Comparison of ENCODE assay signal across 3 cellular contexts in genomic region chr13:49612042-49612441, GRCh38. TPM values are rescaled to one million over a fixed set of nuclear protein-coding genes. Genes with fewer than 3 reads are reported as not detected.
"Had no signal": no experiment of that assay in that cellular context is flagged by ENCODE, and none has a peak within 500 bp of the region (broad histone marks: within the 10 kb centered on the region; RNA-seq: fewer than 3 reads in every experiment).

No MANE protein-coding gene starts in this region.

RNA-seq across cellular contexts. Expression of gene ARL11, which starts 16.3 kb away (rescaled TPM):
- total RNA-seq: kidney epithelial cell, myocyte had no signal
- polyA plus RNA-seq: hepatocyte had no signal
